In the genomic region with DNA sequence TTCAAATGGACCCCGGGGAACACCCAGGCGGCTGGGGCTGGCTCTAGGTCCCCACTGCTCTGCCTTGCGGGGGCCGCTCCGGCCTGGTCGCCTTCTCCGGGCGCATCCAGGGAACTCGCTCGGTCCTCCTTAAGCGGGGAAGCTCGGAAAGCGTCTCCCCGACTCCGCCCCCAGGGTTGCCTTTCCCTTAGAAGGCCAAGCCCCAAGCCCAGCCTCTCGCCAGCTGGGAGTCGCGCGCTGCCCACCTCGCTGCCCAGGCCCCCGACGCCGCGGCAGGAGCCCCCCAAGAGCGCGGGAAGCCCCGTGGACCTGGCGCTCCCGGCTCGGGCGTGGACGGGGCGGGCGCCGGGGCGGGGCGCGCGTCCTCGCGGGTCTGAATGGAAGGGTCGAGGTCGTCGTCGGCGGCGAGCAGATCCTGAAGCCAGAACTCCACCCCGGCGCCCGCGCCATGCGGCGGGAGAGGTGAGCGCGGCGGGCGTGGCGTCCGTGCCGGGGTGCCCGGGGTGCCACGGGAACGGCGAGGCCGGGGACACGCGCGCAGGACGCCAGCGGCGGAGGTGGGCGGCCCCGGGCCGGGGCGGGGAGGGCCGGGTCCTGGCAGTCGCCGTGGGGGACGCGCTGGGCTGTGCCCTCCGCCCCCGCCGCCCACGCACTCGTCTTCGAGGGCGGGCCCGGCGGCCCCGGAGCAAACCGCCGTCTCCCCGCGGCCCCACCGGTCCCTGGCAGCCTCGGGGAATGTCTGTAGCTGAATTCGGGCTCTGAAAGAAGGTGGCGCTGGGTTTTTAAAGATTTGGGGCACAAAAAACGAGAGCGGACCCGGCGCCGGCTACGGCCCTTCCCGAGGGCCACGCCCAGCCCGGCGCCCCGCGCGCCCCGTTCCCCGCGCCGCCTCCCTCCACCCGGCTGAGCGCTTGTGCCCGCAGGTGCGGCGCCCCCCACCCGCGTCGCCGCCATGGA, we compare ENCODE assay signal across 8 cellular contexts. TPM values are rescaled to one million over a fixed set of nuclear protein-coding genes. Genes with fewer than 3 reads are reported as not detected.
DNase-seq lines count a peak whose midpoint lies in the region; ATAC-seq, FAIRE-seq and TF ChIP-seq lines count a peak whose summit lies in the region.

A gene with protein sequence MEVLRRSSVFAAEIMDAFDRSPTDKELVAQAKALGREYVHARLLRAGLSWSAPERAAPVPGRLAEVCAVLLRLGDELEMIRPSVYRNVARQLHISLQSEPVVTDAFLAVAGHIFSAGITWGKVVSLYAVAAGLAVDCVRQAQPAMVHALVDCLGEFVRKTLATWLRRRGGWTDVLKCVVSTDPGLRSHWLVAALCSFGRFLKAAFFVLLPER (plus strand): TSS at position 214 of the 957 bp plus-strand sequence. CDS start 739 bp downstream, at position 953.

- H3K4me1 ChIP-seq in endothelial cell of umbilical vein (ENCODE audit: control insufficient read depth, extremely low read depth, insufficient read depth, low read length) (peaks cover 31% of the 10 kb centered on the region), suprapubic skin (peaks cover 54% of the 10 kb centered on the region)

- H3K4me3 ChIP-seq in endothelial cell of umbilical vein (replicated peaks in 1 of 3; ENCODE audit: insufficient read depth in 1 of 3, low read depth in 1 of 3, low read length in 3 of 3) (peak within 1 kb of the TSS; percentile 71 to 80 (median 72)), suprapubic skin (peak within 1 kb of the TSS; percentile 90)

- TF ChIP-seq CTCF in endothelial cell of umbilical vein (IDR thresholded peaks at IDR 0.05; ENCODE audit: extremely low read depth in 1 of 2, insufficient read depth in 1 of 2, low read depth in 1 of 2, low read length in 2 of 2), result no peak
- TF ChIP-seq CTCF in suprapubic skin (IDR thresholded peaks at IDR 0.05), result no peak

- BruUV-seq in endothelial cell of umbilical vein (replicated peaks; lab: Mats Ljungman, UMichigan), result no TSS peak

- H3K27me3 ChIP-seq in endothelial cell of umbilical vein (ENCODE audit: control insufficient read depth in 2 of 2, insufficient read depth in 2 of 2, low read length in 2 of 2) (no peaks in the 10 kb centered on the region), suprapubic skin (peaks cover 9% of the 10 kb centered on the region)

- no peaks in the 10 kb centered on the region for H4K20me1 ChIP-seq in endothelial cell of umbilical vein (replicated peaks; ENCODE audit: control insufficient read depth, extremely low read depth, insufficient read depth, low read length)

- POLR2A ChIA-PET in endothelial cell of umbilical vein (lab: Charles Lee), result interaction anchor here (3.1 kb wide), 1 partner anchor 12 kb away, joined by 8 read pairs; no protein-coding TSS in a partner anchor

- WGBS in suprapubic skin, result 24% methylated on average over 2 of the region's 124 CpGs

- H3K36me3 ChIP-seq in endothelial cell of umbilical vein (ENCODE audit: control insufficient read depth in 2 of 2, extremely low read depth in 1 of 2, insufficient read depth in 2 of 2, low read length in 2 of 2), result peaks cover 5 to 18% of the 10 kb centered on the region in 2 experiments
- H3K36me3 ChIP-seq in suprapubic skin, result no peaks in the 10 kb centered on the region

- dilution Hi-C loops in endothelial cell of umbilical vein (cut with MboI; ENCODE audit: extremely low pct_ligation_motif_present, low sequenced_read_pairs), result no loop called here

- H3K27ac ChIP-seq in endothelial cell of umbilical vein (ENCODE audit: insufficient read depth, low read depth, low read length) (peak within 1 kb of the TSS; percentile 25), suprapubic skin (peak within 1 kb of the TSS; percentile 87)

- DNase-seq in ACHN, result peak; percentile 88
- DNase-seq in H54 (ENCODE audit: insufficient read length, low spot score), result peak; percentile 78
- peak; percentile 64 for DNase-seq in SW480 (ENCODE audit: low spot score)
- peak; percentile 84 for DNase-seq in endothelial cell of umbilical vein (ENCODE audit: low read depth, low spot score)
- DNase-seq in mesenteric fat pad (ENCODE audit: low spot score), result no peak
- DNase-seq in suprapubic skin (ENCODE audit: low spot score in 2 of 2), result peak in 1 of 2 donors; percentile 73

- no peak for ATAC-seq in GM21447 (IDR thresholded peaks at IDR 0.05; ENCODE audit: unreplicated experiment)
- no peak for ATAC-seq in HG03342 (IDR thresholded peaks at IDR 0.05; ENCODE audit: unreplicated experiment)

- H3K9ac ChIP-seq in endothelial cell of umbilical vein (replicated peaks; ENCODE audit: extremely low read depth, insufficient read depth, low read length), result peak within 1 kb of the TSS; percentile 79

- peak within 1 kb of the TSS; percentile 44 for H3K4me2 ChIP-seq in endothelial cell of umbilical vein (ENCODE audit: insufficient read depth, low read length)

- intact Hi-C loops in endothelial cell of umbilical vein (cut with micrococcal nuclease), result loop anchor here (1.0 to 5.0 kb wide), 4 partner anchors 12 to 202 kb away; a partner anchor contains a TSS

- CTCF ChIA-PET in endothelial cell of umbilical vein (lab: Charles Lee), result interaction anchor here (0.6 to 3.8 kb wide), 4 partner anchors 11 to 66 kb away, joined by 3 to 15 read pairs (median 5); a partner anchor contains a TSS

- TF ChIP-seq EP300 in suprapubic skin (IDR thresholded peaks at IDR 0.05), result no peak

- H3K79me2 ChIP-seq in endothelial cell of umbilical vein (ENCODE audit: control insufficient read depth, insufficient read depth, low read length), result peaks cover 36% of the 10 kb centered on the region

- in situ Hi-C loops in ACHN (cut with HindIII; ENCODE audit: low pct_ligation_motif_present, low pct_unique_long_range_greater_than_20kb, low sequenced_read_pairs), result no loop called here

- TF ChIP-seq POLR2A in H54 (IDR thresholded peaks at IDR 0.05; ENCODE audit: low read depth, low read length) (no peak; the same call in 1 of the 2 replicates), endothelial cell of umbilical vein (IDR thresholded peaks at IDR 0.05; ENCODE audit: low read depth, low read length) (peak; percentile 68), suprapubic skin (IDR thresholded peaks at IDR 0.05) (no peak)

- no peaks in the 10 kb centered on the region for H3K9me1 ChIP-seq in endothelial cell of umbilical vein (replicated peaks; ENCODE audit: control insufficient read depth, extremely low read depth, insufficient read depth, low read length)

- FAIRE-seq in H54 (lab: Jason Lieb, UNC) (no peak), endothelial cell of umbilical vein (lab: Jason Lieb, UNC) (peak; percentile 86)

- no peaks in the 10 kb centered on the region for H3K9me3 ChIP-seq in endothelial cell of umbilical vein (replicated peaks; ENCODE audit: control insufficient read depth, insufficient read depth, low read length)
- H3K9me3 ChIP-seq in suprapubic skin, result no peaks in the 10 kb centered on the region

- peak within 1 kb of the TSS; percentile 94 for H2AFZ ChIP-seq in endothelial cell of umbilical vein (ENCODE audit: low read depth, low read length)

TF ChIP-seq in endothelial cell of umbilical vein, 7 proteins besides CTCF, POLR2A, EP300 and RAD21:
- no peak for TF ChIP-seq EZH2 (IDR thresholded peaks at IDR 0.05; ENCODE audit: borderline replicate concordance, low read depth, low read length, severe bottlenecking)
- TF ChIP-seq POLR2AphosphoS5 (IDR thresholded peaks at IDR 0.05; ENCODE audit: insufficient read depth, low read depth, low read length), result peak; percentile 56
TF ChIP-seq in endothelial cell of umbilical vein: peak in this region for 1.

RNA-seq across cellular contexts. Expression of the gene that starts here (rescaled TPM):
- total RNA-seq in endothelial cell of umbilical vein, result 52.4 and 76.0 TPM in 2 replicates
- 95.5 and 132 TPM in 2 replicates for polyA plus RNA-seq in endothelial cell of umbilical vein
- polyA plus RNA-seq in endothelial cell of umbilical vein (2011; cell fraction: cytosol; rRNA removed), result 53.7 and 82.1 TPM in 2 replicates
- 43.5 and 57.1 TPM in 2 replicates for polyA plus RNA-seq in endothelial cell of umbilical vein (2011; cell fraction: nucleus; rRNA removed)
- 42.0 and 58.4 TPM in 2 replicates for polyA plus RNA-seq in endothelial cell of umbilical vein (2012)
- 43.6 and 49.1 TPM in 2 replicates for polyA minus RNA-seq in endothelial cell of umbilical vein
- polyA minus RNA-seq in endothelial cell of umbilical vein (2011; cell fraction: cytosol; rRNA and poly(A)+ RNA removed), result 11.2 TPM
- polyA minus RNA-seq in endothelial cell of umbilical vein (2011; cell fraction: nucleus; rRNA and poly(A)+ RNA removed), result 10.4 and 18.2 TPM in 2 replicates
- total RNA-seq in mesenteric fat pad, result 115 TPM
- 10 to 100 TPM; 32.4 to 61.6 (median 60.5) TPM for total RNA-seq in suprapubic skin
